8 cellular contexts compared by ENCODE assay signal in the genomic region with DNA sequence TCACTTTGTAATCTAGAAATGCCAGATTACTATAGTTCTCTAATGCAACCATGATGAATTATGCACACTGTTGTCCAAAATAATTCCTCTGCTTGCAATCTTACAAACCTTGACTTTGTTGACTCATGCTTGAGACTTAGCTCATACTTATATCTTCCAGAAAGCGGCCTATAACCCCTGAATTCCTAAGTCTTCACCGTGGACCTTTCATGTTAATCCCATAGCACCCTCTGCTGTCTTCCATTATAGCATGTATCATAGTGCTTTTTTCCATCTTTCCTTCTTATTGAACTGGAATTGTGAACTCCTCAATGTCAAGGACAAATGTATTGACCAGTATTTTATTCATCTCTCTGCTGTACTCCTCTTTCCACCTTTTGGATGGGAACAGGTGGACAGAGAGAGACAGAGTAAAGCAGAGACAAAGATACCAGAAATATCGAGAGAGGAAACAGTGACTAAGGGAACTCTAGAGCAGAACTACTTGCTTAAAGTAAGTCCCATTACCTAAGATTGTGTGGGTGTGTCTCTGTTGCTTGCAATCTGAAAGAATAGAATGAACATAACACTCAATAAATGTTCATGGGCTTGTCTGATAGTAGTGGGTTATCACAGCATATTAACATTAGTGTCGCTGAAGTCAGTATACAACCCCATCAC.
DNase-seq lines count a peak whose midpoint lies in the region; ATAC-seq, FAIRE-seq and TF ChIP-seq lines count a peak whose summit lies in the region.

No MANE protein-coding gene starts in this region.

- CTCF ChIA-PET in HEK293 (lab: Yijun Ruan, JAX) = interaction anchor here (0.5 to 1.7 kb wide), 20 partner anchors 24 to 182 kb away, joined by 3 to 33 read pairs (median 5); no protein-coding TSS in a partner anchor

- no peak for FAIRE-seq in frontal cortex (lab: Jason Lieb, UNC)

- POLR2A ChIA-PET in HEK293 (lab: Yijun Ruan, JAX) = interaction anchor here (0.6 kb wide), 1 partner anchor 108 kb away, joined by 4 read pairs; no protein-coding TSS in a partner anchor

- no peaks in the 10 kb centered on the region for H3K9me3 ChIP-seq in HEK293 (ENCODE audit: control insufficient read depth, insufficient read depth, low read depth, low read length)

- peak; percentile 85 for TF ChIP-seq CTCF in HEK293 (tag by site-specific recombination; IDR thresholded peaks at IDR 0.05)

- H3K36me3 ChIP-seq in HEK293 (ENCODE audit: control insufficient read depth in 2 of 2, insufficient read depth in 1 of 2, low read length in 2 of 2) = no peaks in the 10 kb centered on the region

- ATAC-seq in GM18520 (IDR thresholded peaks at IDR 0.05; ENCODE audit: unreplicated experiment) = no peak

- DNase-seq in RPMI7951 (ENCODE audit: low read depth) = peak; percentile 62
- DNase-seq in frontal cortex (ENCODE audit: low spot score in 2 of 2) = peak; percentile 8 to 9
- DNase-seq in skeletal muscle cell (ENCODE audit: low read depth) = peak; percentile 69
- no peak for DNase-seq in T-helper 9 cell
- DNase-seq in NOMO-1 (lab: John Stamatoyannopoulos, UW; ENCODE audit: unreplicated experiment in 2 of 2) = no peak
- DNase-seq in activated T-cell treated with anti-CD3 and anti-CD28 coated beads for 4 hours = no peak

- H3K4me3 ChIP-seq in HEK293 (ENCODE audit: low read depth, low read length) (no peak overlapping the region), skeletal muscle cell (ENCODE audit: low read depth, low read length) (no peak overlapping the region)

- no peak overlapping the region for H3K27ac ChIP-seq in HEK293 (ENCODE audit: extremely low read depth, low read depth, low read length)

- H3K4me1 ChIP-seq in HEK293 (ENCODE audit: control insufficient read depth, insufficient read depth, low read length) = peaks cover 10% of the 10 kb centered on the region

TF ChIP-seq in HEK293, 187 proteins besides CTCF, POLR2A, EP300 and RAD21:
- TF ChIP-seq, protein P1, sequence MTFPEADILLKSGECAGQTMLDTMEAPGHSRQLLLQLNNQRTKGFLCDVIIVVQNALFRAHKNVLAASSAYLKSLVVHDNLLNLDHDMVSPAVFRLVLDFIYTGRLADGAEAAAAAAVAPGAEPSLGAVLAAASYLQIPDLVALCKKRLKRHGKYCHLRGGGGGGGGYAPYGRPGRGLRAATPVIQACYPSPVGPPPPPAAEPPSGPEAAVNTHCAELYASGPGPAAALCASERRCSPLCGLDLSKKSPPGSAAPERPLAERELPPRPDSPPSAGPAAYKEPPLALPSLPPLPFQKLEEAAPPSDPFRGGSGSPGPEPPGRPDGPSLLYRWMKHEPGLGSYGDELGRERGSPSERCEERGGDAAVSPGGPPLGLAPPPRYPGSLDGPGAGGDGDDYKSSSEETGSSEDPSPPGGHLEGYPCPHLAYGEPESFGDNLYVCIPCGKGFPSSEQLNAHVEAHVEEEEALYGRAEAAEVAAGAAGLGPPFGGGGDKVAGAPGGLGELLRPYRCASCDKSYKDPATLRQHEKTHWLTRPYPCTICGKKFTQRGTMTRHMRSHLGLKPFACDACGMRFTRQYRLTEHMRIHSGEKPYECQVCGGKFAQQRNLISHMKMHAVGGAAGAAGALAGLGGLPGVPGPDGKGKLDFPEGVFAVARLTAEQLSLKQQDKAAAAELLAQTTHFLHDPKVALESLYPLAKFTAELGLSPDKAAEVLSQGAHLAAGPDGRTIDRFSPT (tag by site-specific recombination; IDR thresholded peaks at IDR 0.05) = no peak
- TF ChIP-seq, protein P2, sequence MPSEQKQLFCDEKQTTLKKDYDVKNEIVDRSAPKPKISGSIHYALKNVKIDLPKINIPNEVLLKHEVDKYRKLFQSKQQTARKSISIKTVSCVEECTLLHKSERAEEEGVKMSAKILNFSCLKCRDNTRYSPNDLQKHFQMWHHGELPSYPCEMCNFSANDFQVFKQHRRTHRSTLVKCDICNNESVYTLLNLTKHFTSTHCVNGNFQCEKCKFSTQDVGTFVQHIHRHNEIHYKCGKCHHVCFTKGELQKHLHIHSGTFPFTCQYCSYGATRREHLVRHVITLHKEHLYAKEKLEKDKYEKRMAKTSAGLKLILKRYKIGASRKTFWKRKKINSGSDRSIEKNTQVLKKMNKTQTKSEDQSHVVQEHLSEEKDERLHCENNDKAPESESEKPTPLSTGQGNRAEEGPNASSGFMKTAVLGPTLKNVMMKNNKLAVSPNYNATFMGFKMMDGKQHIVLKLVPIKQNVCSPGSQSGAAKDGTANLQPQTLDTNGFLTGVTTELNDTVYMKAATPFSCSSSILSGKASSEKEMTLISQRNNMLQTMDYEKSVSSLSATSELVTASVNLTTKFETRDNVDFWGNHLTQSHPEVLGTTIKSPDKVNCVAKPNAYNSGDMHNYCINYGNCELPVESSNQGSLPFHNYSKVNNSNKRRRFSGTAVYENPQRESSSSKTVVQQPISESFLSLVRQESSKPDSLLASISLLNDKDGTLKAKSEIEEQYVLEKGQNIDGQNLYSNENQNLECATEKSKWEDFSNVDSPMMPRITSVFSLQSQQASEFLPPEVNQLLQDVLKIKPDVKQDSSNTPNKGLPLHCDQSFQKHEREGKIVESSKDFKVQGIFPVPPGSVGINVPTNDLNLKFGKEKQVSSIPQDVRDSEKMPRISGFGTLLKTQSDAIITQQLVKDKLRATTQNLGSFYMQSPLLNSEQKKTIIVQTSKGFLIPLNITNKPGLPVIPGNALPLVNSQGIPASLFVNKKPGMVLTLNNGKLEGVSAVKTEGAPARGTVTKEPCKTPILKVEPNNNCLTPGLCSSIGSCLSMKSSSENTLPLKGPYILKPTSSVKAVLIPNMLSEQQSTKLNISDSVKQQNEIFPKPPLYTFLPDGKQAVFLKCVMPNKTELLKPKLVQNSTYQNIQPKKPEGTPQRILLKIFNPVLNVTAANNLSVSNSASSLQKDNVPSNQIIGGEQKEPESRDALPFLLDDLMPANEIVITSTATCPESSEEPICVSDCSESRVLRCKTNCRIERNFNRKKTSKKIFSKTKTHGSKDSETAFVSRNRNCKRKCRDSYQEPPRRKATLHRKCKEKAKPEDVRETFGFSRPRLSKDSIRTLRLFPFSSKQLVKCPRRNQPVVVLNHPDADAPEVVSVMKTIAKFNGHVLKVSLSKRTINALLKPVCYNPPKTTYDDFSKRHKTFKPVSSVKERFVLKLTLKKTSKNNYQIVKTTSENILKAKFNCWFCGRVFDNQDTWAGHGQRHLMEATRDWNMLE (tag by site-specific recombination; conservative IDR thresholded peaks at IDR 0.05; ENCODE audit: low read depth) = no peak
- peak; percentile 83 for TF ChIP-seq ZNF654 (tag by site-specific recombination; IDR thresholded peaks at IDR 0.05; ENCODE audit: low read depth)

Comparison
In these comparisons a context has a peak if more than half of its experiments do, and no peak if none do; other contexts are left out.
1. DNase-seq: peak in RPMI7951 (single experiment), frontal cortex (2 of 2) and skeletal muscle cell (single experiment); none in T-helper 9 cell (single experiment), NOMO-1 (0 of 2) and activated T-cell treated with anti-CD3 and anti-CD28 coated beads for 4 hours (single experiment).